1 cellular context compared by ENCODE assay signal in genomic region chr12:132243596-132244289, GRCh38.
TF ChIP-seq lines count a peak whose summit lies in the region.

No MANE protein-coding gene starts in this region.

TF ChIP-seq in GM23338, 12 proteins besides CTCF, POLR2A, EP300 and RAD21 (continued from another document):
- no peak for TF ChIP-seq REST (IDR thresholded peaks at IDR 0.05; ENCODE audit: unreplicated experiment)
- TF ChIP-seq POLR2AphosphoS5 (IDR thresholded peaks at IDR 0.05; ENCODE audit: low read depth) = no peak
- no peak for TF ChIP-seq ETS1 (IDR thresholded peaks at IDR 0.05)
